8 cellular contexts compared by ENCODE assay signal in the genomic region with DNA sequence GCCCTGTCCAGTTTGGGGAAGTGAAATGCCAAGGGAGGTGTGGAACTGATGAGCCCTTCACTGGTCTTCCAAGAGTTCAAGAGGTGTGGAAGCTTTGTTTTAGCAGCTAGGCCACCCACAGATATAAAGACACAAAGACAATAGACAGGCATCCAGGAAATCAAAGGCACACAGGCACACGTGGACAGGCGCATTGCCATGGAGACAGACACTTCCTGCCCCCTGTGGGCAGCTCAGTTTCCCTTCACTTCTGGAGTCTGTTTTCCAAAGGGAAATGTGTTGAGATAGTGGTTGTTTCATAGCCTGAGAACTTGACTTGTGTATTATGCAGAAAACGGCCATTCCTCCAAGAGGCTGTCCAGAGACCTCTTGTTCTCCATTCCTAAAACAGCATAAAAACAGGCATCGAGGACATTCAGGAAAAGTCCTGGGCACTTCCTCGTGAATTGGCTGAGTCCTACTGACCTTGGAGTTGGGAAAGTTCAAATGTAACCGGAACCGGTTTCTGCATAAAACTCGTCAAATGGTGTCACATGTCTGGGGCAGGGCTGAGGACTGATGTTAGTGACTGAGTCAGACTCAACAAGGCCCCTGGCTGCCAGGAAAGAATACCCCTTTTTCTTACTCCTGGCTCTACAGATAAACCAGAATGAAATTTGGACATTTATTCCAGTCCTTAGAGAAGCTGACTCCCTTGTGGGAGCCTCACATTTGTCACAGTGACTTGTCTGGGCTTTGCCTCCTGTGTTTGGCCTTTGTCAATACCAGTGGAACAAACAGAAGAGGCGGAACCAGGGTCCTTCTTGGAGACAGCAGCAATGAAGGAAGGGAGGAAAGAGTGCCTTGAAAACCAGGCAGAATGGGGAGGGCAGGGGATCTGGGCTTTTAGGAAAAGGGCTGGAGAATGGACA.
DNase-seq lines count a peak whose midpoint lies in the region; ATAC-seq lines count a peak whose summit lies in the region.

No MANE protein-coding gene starts in this region.

- ATAC-seq in GM21367 (IDR thresholded peaks at IDR 0.05; ENCODE audit: unreplicated experiment) (no peak), GM18867 (IDR thresholded peaks at IDR 0.05; ENCODE audit: unreplicated experiment) (no peak)

- DNase-seq in ELF-1 (ENCODE audit: low read depth, low spot score) (peak; percentile 91), SHP77 treated with DMSO at 0.1 percent for 48 hours (lab: John Stamatoyannopoulos, UW) (peak; percentile 17), foreskin melanocyte (peak; percentile 38), pons (ENCODE audit: low spot score) (peak; percentile 24), NCI-H2227 treated with DMSO at 0.1 percent for 48 hours (lab: John Stamatoyannopoulos, UW) (no peak), GM03348 (ENCODE audit: low spot score) (no peak)

Comparison
In these comparisons a context has a peak if more than half of its experiments do, and no peak if none do; other contexts are left out.
1. DNase-seq: peak in ELF-1 (single experiment), SHP77 treated with DMSO at 0.1 percent for 48 hours (single experiment), foreskin melanocyte (single experiment) and pons (single experiment); none in NCI-H2227 treated with DMSO at 0.1 percent for 48 hours (single experiment) and GM03348 (single experiment).